In genomic region chr9:83707518-83707767, GRCh38 we compare ENCODE assay signal across 8 cellular contexts. TPM values are rescaled to one million over a fixed set of nuclear protein-coding genes. Genes with fewer than 3 reads are reported as not detected.
DNase-seq lines count a peak whose midpoint lies in the region; ATAC-seq and TF ChIP-seq lines count a peak whose summit lies in the region.

No MANE protein-coding gene starts in this region.

- intact Hi-C loops in Right ventricle myocardium superior (cut with DNase I) = no loop called here
- intact Hi-C loops in sciatic nerve (cut with DNase I) = no loop called here

- no peak for DNase-seq in GM23338 (ENCODE audit: low spot score)
- DNase-seq in Right ventricle myocardium superior = no peak
- no peak for DNase-seq in sciatic nerve (ENCODE audit: low spot score)
- DNase-seq in COR-L47 (lab: John Stamatoyannopoulos, UW) = no peak
- no peak for DNase-seq in GM13977 (ENCODE audit: low spot score)

- H3K4me1 Mint-ChIP-seq in GM23338 = peaks cover 16% of the 10 kb centered on the region
- H3K4me1 Mint-ChIP-seq in activated T-helper 17 cell treated with anti-CD3 and anti-CD28 coated beads, Interleukin-2, amount 50 U/mL, for 72 hours = peaks cover 29% of the 10 kb centered on the region

- H3K4me3 ChIP-seq in GM23338 = peak overlapping the region; percentile 65

- peak; percentile 54 for ATAC-seq in GM18498 (IDR thresholded peaks at IDR 0.05; ENCODE audit: unreplicated experiment)
- ATAC-seq in GM23338 = peak; percentile 69
- peak; percentile 78 for ATAC-seq in activated T-helper 17 cell treated with anti-CD3 and anti-CD28 coated beads, Interleukin-2, amount 50 U/mL, for 72 hours (replicated peaks)
- ATAC-seq in Right ventricle myocardium superior (ENCODE audit: poor library complexity) = peak; percentile 80
- peak; percentile 65 for ATAC-seq in sciatic nerve

- no peaks in the 10 kb centered on the region for H3F3A ChIP-seq in GM23338 (replicated peaks; ENCODE audit: low read depth)

- H3K4me2 ChIP-seq in GM23338 = peak overlapping the region; percentile 75

- H3K27ac Mint-ChIP-seq in GM23338 = peak overlapping the region; percentile 100
- peak overlapping the region; percentile 94 for H3K27ac Mint-ChIP-seq in activated T-helper 17 cell treated with anti-CD3 and anti-CD28 coated beads, Interleukin-2, amount 50 U/mL, for 72 hours

- no peak overlapping the region for H2AFZ ChIP-seq in GM23338

- peaks cover 49% of the 10 kb centered on the region for H3K79me2 ChIP-seq in GM23338 (replicated peaks; ENCODE audit: insufficient read depth)

- H3K27ac ChIP-seq in GM23338 (ENCODE audit: low read depth) (peak overlapping the region; percentile 92), KOPT-K1 (ENCODE audit: low read depth, low read length, poor library complexity, severe bottlenecking) (peak overlapping the region; percentile 95)

- peak overlapping the region; percentile 87; the same call in 2 of the 3 replicates for H3K4me3 Mint-ChIP-seq in GM23338
- peak overlapping the region; percentile 90 for H3K4me3 Mint-ChIP-seq in activated T-helper 17 cell treated with anti-CD3 and anti-CD28 coated beads, Interleukin-2, amount 50 U/mL, for 72 hours

- H3K9me3 ChIP-seq in KOPT-K1 (ENCODE audit: insufficient read depth, low read length, poor library complexity, severe bottlenecking) = peaks cover 8% of the 10 kb centered on the region

- H3K4me1 ChIP-seq in GM23338 (ENCODE audit: insufficient read depth) = peaks cover 1% of the 10 kb centered on the region; the same call in 1 of the 2 replicates

- H4K20me1 ChIP-seq in GM23338 (replicated peaks; ENCODE audit: insufficient read depth) = peaks cover 30% of the 10 kb centered on the region

- no peaks in the 10 kb centered on the region for H3K9me2 ChIP-seq in GM23338 (ENCODE audit: insufficient read depth)

- TF ChIP-seq CTCF in GM23338 (conservative IDR thresholded peaks at IDR 0.05; ENCODE audit: low read depth in 2 of 2) (no peak), GM13977 (IDR thresholded peaks at IDR 0.05; ENCODE audit: extremely low read depth, insufficient read depth, missing control alignments) (no peak)

- no peaks in the 10 kb centered on the region for H3K27me3 ChIP-seq in GM23338 (ENCODE audit: insufficient read depth)

- H3K27me3 Mint-ChIP-seq in GM23338 (ENCODE audit: insufficient read depth, low read depth, poor library complexity) = no peaks in the 10 kb centered on the region
- no peaks in the 10 kb centered on the region for H3K27me3 Mint-ChIP-seq in activated T-helper 17 cell treated with anti-CD3 and anti-CD28 coated beads, Interleukin-2, amount 50 U/mL, for 72 hours

- H3K36me3 Mint-ChIP-seq in GM23338 (ENCODE audit: low read depth) = peaks cover 26% of the 10 kb centered on the region; the same call in 2 of the 3 replicates
- peaks cover 44% of the 10 kb centered on the region for H3K36me3 Mint-ChIP-seq in activated T-helper 17 cell treated with anti-CD3 and anti-CD28 coated beads, Interleukin-2, amount 50 U/mL, for 72 hours (ENCODE audit: low read depth)

- H3K36me3 ChIP-seq in GM23338 (ENCODE audit: insufficient read depth) (no peaks in the 10 kb centered on the region), KOPT-K1 (ENCODE audit: insufficient read depth, low read length) (0 out of 2 replicates have a peak, but pooled peaks cover 11% of the 10 kb centered on the region)

- peaks cover 2% of the 10 kb centered on the region; the same call in 2 of the 3 replicates for H3K9me3 Mint-ChIP-seq in GM23338
- H3K9me3 Mint-ChIP-seq in activated T-helper 17 cell treated with anti-CD3 and anti-CD28 coated beads, Interleukin-2, amount 50 U/mL, for 72 hours = no peaks in the 10 kb centered on the region

- in situ Hi-C loops in GM13977 (cut with MboI; ENCODE audit: low pct_unique_long_range_greater_than_20kb, low sequenced_read_pairs, unreplicated experiment) = no loop called here

TF ChIP-seq in GM23338, 12 proteins besides CTCF, POLR2A, EP300 and RAD21 (continues in another document):
- TF ChIP-seq ZNF114 (CRISPR knock-in tag; IDR thresholded peaks at IDR 0.05) (no peak), STAT1 (IDR thresholded peaks at IDR 0.05; ENCODE audit: unreplicated experiment) (no peak), ETS1 (IDR thresholded peaks at IDR 0.05) (no peak), ZNF331 (CRISPR knock-in tag; IDR thresholded peaks at IDR 0.05; ENCODE audit: low read depth) (no peak), JUNB (IDR thresholded peaks at IDR 0.05; ENCODE audit: unreplicated experiment) (no peak), NANOG (IDR thresholded peaks at IDR 0.05; ENCODE audit: borderline replicate concordance) (no peak)
- TF ChIP-seq, protein P1, sequence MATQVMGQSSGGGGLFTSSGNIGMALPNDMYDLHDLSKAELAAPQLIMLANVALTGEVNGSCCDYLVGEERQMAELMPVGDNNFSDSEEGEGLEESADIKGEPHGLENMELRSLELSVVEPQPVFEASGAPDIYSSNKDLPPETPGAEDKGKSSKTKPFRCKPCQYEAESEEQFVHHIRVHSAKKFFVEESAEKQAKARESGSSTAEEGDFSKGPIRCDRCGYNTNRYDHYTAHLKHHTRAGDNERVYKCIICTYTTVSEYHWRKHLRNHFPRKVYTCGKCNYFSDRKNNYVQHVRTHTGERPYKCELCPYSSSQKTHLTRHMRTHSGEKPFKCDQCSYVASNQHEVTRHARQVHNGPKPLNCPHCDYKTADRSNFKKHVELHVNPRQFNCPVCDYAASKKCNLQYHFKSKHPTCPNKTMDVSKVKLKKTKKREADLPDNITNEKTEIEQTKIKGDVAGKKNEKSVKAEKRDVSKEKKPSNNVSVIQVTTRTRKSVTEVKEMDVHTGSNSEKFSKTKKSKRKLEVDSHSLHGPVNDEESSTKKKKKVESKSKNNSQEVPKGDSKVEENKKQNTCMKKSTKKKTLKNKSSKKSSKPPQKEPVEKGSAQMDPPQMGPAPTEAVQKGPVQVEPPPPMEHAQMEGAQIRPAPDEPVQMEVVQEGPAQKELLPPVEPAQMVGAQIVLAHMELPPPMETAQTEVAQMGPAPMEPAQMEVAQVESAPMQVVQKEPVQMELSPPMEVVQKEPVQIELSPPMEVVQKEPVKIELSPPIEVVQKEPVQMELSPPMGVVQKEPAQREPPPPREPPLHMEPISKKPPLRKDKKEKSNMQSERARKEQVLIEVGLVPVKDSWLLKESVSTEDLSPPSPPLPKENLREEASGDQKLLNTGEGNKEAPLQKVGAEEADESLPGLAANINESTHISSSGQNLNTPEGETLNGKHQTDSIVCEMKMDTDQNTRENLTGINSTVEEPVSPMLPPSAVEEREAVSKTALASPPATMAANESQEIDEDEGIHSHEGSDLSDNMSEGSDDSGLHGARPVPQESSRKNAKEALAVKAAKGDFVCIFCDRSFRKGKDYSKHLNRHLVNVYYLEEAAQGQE (IDR thresholded peaks at IDR 0.05; ENCODE audit: unreplicated experiment) = no peak

RNA-seq across cellular contexts. Expression of gene UBQLN1, which starts 0.3 kb away (rescaled TPM):
- total RNA-seq in GM23338 (2014; rRNA removed; shearing (Covaris generic)) = 155 and 168 TPM in 2 replicates
- 78.2 and 90.5 TPM in 2 replicates for polyA plus RNA-seq in GM23338 (2016; fragmentation: Nextera tagmentation; extraction: Ambion mirVana)
- total RNA-seq in activated T-helper 17 cell treated with anti-CD3 and anti-CD28 coated beads, Interleukin-2, amount 50 U/mL, for 72 hours = 10 to 100 TPM; 69.5 to 94.4 TPM
- 74.6 TPM for total RNA-seq in Right ventricle myocardium superior
- total RNA-seq in sciatic nerve = 88.0 TPM
